ENCODE assay signal across 37 cellular contexts in the genomic region with DNA sequence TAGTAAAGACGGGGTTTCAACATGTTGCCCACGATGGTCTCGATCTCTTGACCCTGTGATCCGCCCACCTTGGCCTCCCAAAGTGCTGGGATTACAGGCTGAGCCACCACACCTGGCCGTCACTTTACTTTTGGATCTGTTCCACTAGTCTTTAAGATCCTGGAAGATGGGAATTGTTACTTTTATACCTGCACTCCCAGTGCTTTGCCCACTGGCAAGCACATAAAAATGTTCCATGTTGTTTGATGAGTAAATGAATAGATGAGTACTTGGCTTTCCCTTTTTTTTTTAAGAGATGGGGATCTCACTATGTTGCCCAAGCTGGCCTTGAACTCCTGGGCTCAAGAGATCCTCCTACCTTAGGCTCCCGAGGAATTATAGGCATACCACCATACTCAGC.
"Had no signal": no experiment of that assay in that cellular context is flagged by ENCODE, and none has a peak within 500 bp of the region (broad histone marks: within the 10 kb centered on the region; RNA-seq: fewer than 3 reads in every experiment).

No MANE protein-coding gene starts in this region.

- H3K36me3 Mint-ChIP-seq: activated naive CD4-positive, alpha-beta T cell treated with anti-CD3 and anti-CD28 coated beads, Interleukin-2, amount 10 ng/mL, durations not matched to agents 7 days and 5 days; activated naive CD4-positive, alpha-beta T cell treated with anti-CD3 and anti-CD28 coated beads, Interleukin-2, amount 50 U/mL, for 24 hours; activated naive CD4-positive, alpha-beta T cell treated with anti-CD3 and anti-CD28 coated beads, Interleukin-2, amount 50 U/mL, for 72 hours; activated naive CD8-positive, alpha-beta T cell; activated naive CD8-positive, alpha-beta T cell treated with anti-CD3 and anti-CD28 coated beads for 36 hours; activated naive CD8-positive, alpha-beta T cell treated with anti-CD3 and anti-CD28 coated beads, Interleukin-2, amount 10 ng/mL, durations not matched to agents 7 days and 5 days; brain had no signal

- ATAC-seq: activated naive CD4-positive, alpha-beta T cell treated with anti-CD3 and anti-CD28 coated beads, Interleukin-2, amount 50 U/mL, for 72 hours; activated naive CD8-positive, alpha-beta T cell treated with anti-CD3 and anti-CD28 coated beads, Interleukin-2, amount 50 U/mL, for 24 hours; activated T-cell treated with anti-CD3 and anti-CD28 coated beads, Interleukin-2, amount 50 U/mL, for 4 hours; activated T-cell treated with anti-CD3 and anti-CD28 coated beads, Interleukin-2, amount 50 U/mL, for 72 hours; activated T-helper 17 cell treated with anti-CD3 and anti-CD28 coated beads, Interleukin-2, amount 50 U/mL, for 72 hours; body of pancreas had no signal

- H3K4me3 Mint-ChIP-seq: activated naive CD4-positive, alpha-beta T cell treated with anti-CD3 and anti-CD28 coated beads for 36 hours; activated naive CD4-positive, alpha-beta T cell treated with anti-CD3 and anti-CD28 coated beads, Interleukin-2, amount 10 ng/mL, durations not matched to agents 7 days and 5 days; activated naive CD4-positive, alpha-beta T cell treated with anti-CD3 and anti-CD28 coated beads, Interleukin-2, amount 50 U/mL, for 24 hours; activated naive CD8-positive, alpha-beta T cell; activated naive CD8-positive, alpha-beta T cell treated with anti-CD3 and anti-CD28 coated beads for 36 hours; activated naive CD8-positive, alpha-beta T cell treated with anti-CD3 and anti-CD28 coated beads, Interleukin-2, amount 10 ng/mL, durations not matched to agents 7 days and 5 days; activated naive CD8-positive, alpha-beta T cell treated with anti-CD3 and anti-CD28 coated beads, Interleukin-2, amount 50 U/mL, for 24 hours; activated T-cell treated with anti-CD3 and anti-CD28 coated beads, Interleukin-2, amount 50 U/mL, for 24 hours; activated T-cell treated with anti-CD3 and anti-CD28 coated beads, Interleukin-2, amount 50 U/mL, for 4 hours; activated T-cell treated with anti-CD3 and anti-CD28 coated beads, Interleukin-2, amount 50 U/mL, for 72 hours; activated T-helper 1 cell treated with anti-CD3 and anti-CD28 coated beads, Interleukin-12 subunit alpha, Interleukin-12 subunit beta, Interleukin-2, Interleukin-4 antibody, amounts not matched to agents 30 ng/mL and 10 ng/mL and 1 ng/mL, durations not matched to agents 14 hours and 24 hours and 36 hours; activated T-helper 17 cell treated with anti-CD3 and anti-CD28 coated beads, Interleukin-2, amount 50 U/mL, for 72 hours; brain; central memory CD8-positive, alpha-beta T cell had no signal

- H3K4me1 Mint-ChIP-seq: activated naive CD4-positive, alpha-beta T cell treated with anti-CD3 and anti-CD28 coated beads, Interleukin-2, amount 10 ng/mL, durations not matched to agents 7 days and 5 days; activated naive CD4-positive, alpha-beta T cell treated with anti-CD3 and anti-CD28 coated beads, Interleukin-2, amount 50 U/mL, for 24 hours; activated naive CD8-positive, alpha-beta T cell treated with anti-CD3 and anti-CD28 coated beads for 36 hours; activated naive CD8-positive, alpha-beta T cell treated with anti-CD3 and anti-CD28 coated beads, Interleukin-2, amount 10 ng/mL, durations not matched to agents 7 days and 5 days; activated naive CD8-positive, alpha-beta T cell treated with anti-CD3 and anti-CD28 coated beads, Interleukin-2, amount 50 U/mL, for 24 hours; activated T-helper 17 cell treated with anti-CD3 and anti-CD28 coated beads, Interleukin-2, amount 50 U/mL, for 72 hours; brain; central memory CD8-positive, alpha-beta T cell had no signal

- H3K9me3 ChIP-seq: adrenal gland, ascending aorta, body of pancreas, breast epithelium had no signal

- H3K27me3 ChIP-seq: adrenal gland, ascending aorta, body of pancreas, brain microvascular endothelial cell, breast epithelium, cardiac muscle cell had no signal

- H3K4me1 ChIP-seq: adrenal gland, ascending aorta, body of pancreas, breast epithelium had no signal

- H3K27ac ChIP-seq: adrenal gland, ascending aorta, body of pancreas, brain microvascular endothelial cell, breast epithelium, cardiac muscle cell had no signal

- DNase-seq: activated effector memory CD4-positive, alpha-beta T cell treated with anti-CD3 and anti-CD28 coated beads, Interleukin-2, amount 50 U/mL, for 16 hours; activated effector memory CD4-positive, alpha-beta T cell treated with Interleukin-2 at 50 U/mL for 16 hours; activated gamma-delta T cell; activated gamma-delta T cell treated with Interleukin-2 at 50 U/mL for 16 hours; activated naive CD4-positive, alpha-beta T cell; activated naive CD4-positive, alpha-beta T cell treated with anti-CD3 and anti-CD28 coated beads for 36 hours; activated naive CD4-positive, alpha-beta T cell treated with anti-CD3 and anti-CD28 coated beads, Interleukin-2, amount 10 ng/mL, durations not matched to agents 7 days and 5 days; activated naive CD4-positive, alpha-beta T cell treated with anti-CD3 and anti-CD28 coated beads, Interleukin-2, amount 50 U/mL, for 16 hours; activated naive CD4-positive, alpha-beta T cell treated with Interleukin-2 at 50 U/mL for 16 hours; activated naive CD8-positive, alpha-beta T cell treated with anti-CD3 and anti-CD28 coated beads for 36 hours; activated naive CD8-positive, alpha-beta T cell treated with anti-CD3 and anti-CD28 coated beads, Interleukin-2, amount 10 ng/mL, durations not matched to agents 7 days and 5 days; activated naive CD8-positive, alpha-beta T cell treated with anti-CD3 and anti-CD28 coated beads, Interleukin-2, amount 50 U/mL, for 24 hours; activated T-cell treated with anti-CD3 and anti-CD28 coated beads, Interleukin-2, amount 50 U/mL, for 24 hours; activated T-cell treated with anti-CD3 and anti-CD28 coated beads, Interleukin-2, amount 50 U/mL, for 4 hours; activated T-cell treated with anti-CD3 and anti-CD28 coated beads, Interleukin-2, amount 50 U/mL, for 48 hours; activated T-cell treated with anti-CD3 and anti-CD28 coated beads, Interleukin-2, amount 50 U/mL, for 72 hours; adrenal gland; amniotic stem cell; amygdala; anterior cingulate cortex; aorta; body of pancreas; brain microvascular endothelial cell; caudate nucleus; central memory CD4-positive, alpha-beta T cell; cerebellar nuclear complex had no signal

- H3K9me3 Mint-ChIP-seq: activated naive CD4-positive, alpha-beta T cell treated with anti-CD3 and anti-CD28 coated beads for 36 hours; activated naive CD4-positive, alpha-beta T cell treated with anti-CD3 and anti-CD28 coated beads, Interleukin-2, amount 10 ng/mL, durations not matched to agents 7 days and 5 days; activated naive CD4-positive, alpha-beta T cell treated with anti-CD3 and anti-CD28 coated beads, Interleukin-2, amount 50 U/mL, for 24 hours; activated naive CD4-positive, alpha-beta T cell treated with anti-CD3 and anti-CD28 coated beads, Interleukin-2, amount 50 U/mL, for 72 hours; activated naive CD8-positive, alpha-beta T cell treated with anti-CD3 and anti-CD28 coated beads for 36 hours; activated naive CD8-positive, alpha-beta T cell treated with anti-CD3 and anti-CD28 coated beads, Interleukin-2, amount 10 ng/mL, durations not matched to agents 7 days and 5 days; activated naive CD8-positive, alpha-beta T cell treated with anti-CD3 and anti-CD28 coated beads, Interleukin-2, amount 50 U/mL, for 24 hours; activated T-cell treated with anti-CD3 and anti-CD28 coated beads, Interleukin-2, amount 50 U/mL, for 24 hours; activated T-cell treated with anti-CD3 and anti-CD28 coated beads, Interleukin-2, amount 50 U/mL, for 4 hours; activated T-cell treated with anti-CD3 and anti-CD28 coated beads, Interleukin-2, amount 50 U/mL, for 72 hours; activated T-helper 1 cell treated with anti-CD3 and anti-CD28 coated beads, Interleukin-12 subunit alpha, Interleukin-12 subunit beta, Interleukin-2, Interleukin-4 antibody, amounts not matched to agents 30 ng/mL and 10 ng/mL and 1 ng/mL, durations not matched to agents 14 hours and 24 hours and 36 hours; activated T-helper 17 cell treated with anti-CD3 and anti-CD28 coated beads, Interleukin-2, amount 50 U/mL, for 72 hours; activated T-helper 2 cell treated with anti-CD3 and anti-CD28 coated beads, Interferon-gamma antibody, Interleukin-2, Interleukin-4, amounts not matched to agents 10 μg/mL and 5 μg/mL and 100 μg/mL, durations not matched to agents 14 hours and 24 hours and 36 hours; central memory CD8-positive, alpha-beta T cell had no signal

- H3K36me3 ChIP-seq: adrenal gland, ascending aorta, brain microvascular endothelial cell, breast epithelium, cardiac muscle cell had no signal

- H3K27me3 Mint-ChIP-seq: activated naive CD4-positive, alpha-beta T cell treated with anti-CD3 and anti-CD28 coated beads, Interleukin-2, amount 50 U/mL, for 24 hours had no signal

- H3K27ac Mint-ChIP-seq: activated naive CD4-positive, alpha-beta T cell treated with anti-CD3 and anti-CD28 coated beads for 36 hours; activated naive CD4-positive, alpha-beta T cell treated with anti-CD3 and anti-CD28 coated beads, Interleukin-2, amount 10 ng/mL, durations not matched to agents 7 days and 5 days; activated naive CD4-positive, alpha-beta T cell treated with anti-CD3 and anti-CD28 coated beads, Interleukin-2, amount 50 U/mL, for 24 hours; activated naive CD4-positive, alpha-beta T cell treated with anti-CD3 and anti-CD28 coated beads, Interleukin-2, amount 50 U/mL, for 72 hours; activated naive CD8-positive, alpha-beta T cell; activated naive CD8-positive, alpha-beta T cell treated with anti-CD3 and anti-CD28 coated beads for 36 hours; activated naive CD8-positive, alpha-beta T cell treated with anti-CD3 and anti-CD28 coated beads, Interleukin-2, amount 10 ng/mL, durations not matched to agents 7 days and 5 days; activated naive CD8-positive, alpha-beta T cell treated with anti-CD3 and anti-CD28 coated beads, Interleukin-2, amount 50 U/mL, for 24 hours; activated T-cell treated with anti-CD3 and anti-CD28 coated beads, Interleukin-2, amount 50 U/mL, for 24 hours; activated T-cell treated with anti-CD3 and anti-CD28 coated beads, Interleukin-2, amount 50 U/mL, for 72 hours; activated T-helper 1 cell treated with anti-CD3 and anti-CD28 coated beads, Interleukin-12 subunit alpha, Interleukin-12 subunit beta, Interleukin-2, Interleukin-4 antibody, amounts not matched to agents 30 ng/mL and 10 ng/mL and 1 ng/mL, durations not matched to agents 14 hours and 24 hours and 36 hours; activated T-helper 17 cell treated with anti-CD3 and anti-CD28 coated beads, Interleukin-2, amount 50 U/mL, for 72 hours; activated T-helper 2 cell treated with anti-CD3 and anti-CD28 coated beads, Interferon-gamma antibody, Interleukin-2, Interleukin-4, amounts not matched to agents 10 μg/mL and 5 μg/mL and 100 μg/mL, durations not matched to agents 14 hours and 24 hours and 36 hours; brain had no signal

- H3K4me3 ChIP-seq: adrenal gland, ascending aorta, body of pancreas, breast epithelium, cardiac muscle cell had no signal
